Comparison of ENCODE assay signal across 26 cellular contexts in genomic region chr9:133597316-133597957, GRCh38. TPM values are rescaled to one million over a fixed set of nuclear protein-coding genes. Genes with fewer than 3 reads are reported as not detected.
DNase-seq lines count a peak whose midpoint lies in the region; ATAC-seq, FAIRE-seq and TF ChIP-seq lines count a peak whose summit lies in the region.
"Had no signal": no experiment of that assay in that cellular context is flagged by ENCODE, and none has a peak within 500 bp of the region (broad histone marks: within the 10 kb centered on the region; RNA-seq: fewer than 3 reads in every experiment).

No MANE protein-coding gene starts in this region.

- no peak overlapping the region for H3K27ac Mint-ChIP-seq in stimulated activated memory B cell treated with anti-CD40 and anti-IgM and Interleukin-4, amounts not matched to agents 10 μg/mL and 1 μg/mL and 100 μg/mL, for 72 hours
- H3K27ac Mint-ChIP-seq: nephron, type B pancreatic cell had no signal

- CTCF ChIA-PET in A549 (lab: Yijun Ruan, JAX), result interaction anchor here (1.1 to 1.4 kb wide), 5 partner anchors 17 to 146 kb away, joined by 3 to 5 read pairs (median 3); no protein-coding TSS in a partner anchor

- no peak for TF ChIP-seq RAD21 in A549 (conservative IDR thresholded peaks at IDR 0.05 in 1 of 2, IDR thresholded peaks at IDR 0.05 in 1 of 2)

- H3K4me1 ChIP-seq in A549 (no peaks in the 10 kb centered on the region), esophagus muscularis mucosa (no peaks in the 10 kb centered on the region)
- H3K4me1 ChIP-seq: adrenal gland, stomach had no signal

- H3K27me3 ChIP-seq in esophagus muscularis mucosa, result peaks cover 0 to 46% (median 0%) of the 10 kb centered on the region in 4 donors
- H3K27me3 ChIP-seq: adrenal gland, cardiac muscle cell had no signal

- H3K27me3 Mint-ChIP-seq in stimulated activated memory B cell treated with anti-CD40 and anti-IgM and Interleukin-4, amounts not matched to agents 10 μg/mL and 1 μg/mL and 100 μg/mL, for 72 hours, result peaks cover 44% of the 10 kb centered on the region

- POLR2A ChIA-PET in A549 (lab: Yijun Ruan, JAX), result no interaction called here

- no peak overlapping the region for H3K4me2 ChIP-seq in A549

- H3K36me3 Mint-ChIP-seq in stimulated activated memory B cell treated with anti-CD40 and anti-IgM and Interleukin-4, amounts not matched to agents 10 μg/mL and 1 μg/mL and 100 μg/mL, for 72 hours, result peaks cover 6% of the 10 kb centered on the region
- H3K36me3 Mint-ChIP-seq: type B pancreatic cell had no signal

- peaks cover 41% of the 10 kb centered on the region for H3K9me3 ChIP-seq in A549
- H3K9me3 ChIP-seq in esophagus muscularis mucosa, result peaks cover 0 to 31% (median 25%) of the 10 kb centered on the region in 4 donors

- TF ChIP-seq POLR2A in A549 (IDR thresholded peaks at IDR 0.05; ENCODE audit: low read length) (no peak), esophagus muscularis mucosa (IDR thresholded peaks at IDR 0.05; ENCODE audit: low read depth) (no peak)

- H3K4me3 Mint-ChIP-seq in stimulated activated memory B cell treated with anti-CD40 and anti-IgM and Interleukin-4, amounts not matched to agents 10 μg/mL and 1 μg/mL and 100 μg/mL, for 72 hours, result no peak overlapping the region
- H3K4me3 Mint-ChIP-seq: nephron, type B pancreatic cell had no signal

- H3K4me3 ChIP-seq in A549, result no peak overlapping the region
- H3K4me3 ChIP-seq in choroid plexus epithelial cell (ENCODE audit: low read depth, low read length), result no peak overlapping the region
- no peak overlapping the region for H3K4me3 ChIP-seq in esophagus muscularis mucosa
- H3K4me3 ChIP-seq: adrenal gland, cardiac muscle cell, stomach had no signal

- no peak overlapping the region for H3K27ac ChIP-seq in A549
- no peak overlapping the region for H3K27ac ChIP-seq in esophagus muscularis mucosa (replicated peaks in 1 of 4)
- H3K27ac ChIP-seq: adrenal gland, cardiac muscle cell, stomach, VCaP had no signal

- no peak for ATAC-seq in A549
- ATAC-seq in stimulated activated memory B cell treated with anti-CD40 and anti-IgM and Interleukin-4, amounts not matched to agents 10 μg/mL and 1 μg/mL and 100 μg/mL, for 72 hours, result no peak
- ATAC-seq: left lobe of liver had no signal

- intact Hi-C loops in esophagus muscularis mucosa (cut with DNase I), result no loop called here

- TF ChIP-seq CTCF in A549 (IDR thresholded peaks at IDR 0.05) (no peak), choroid plexus epithelial cell (conservative IDR thresholded peaks at IDR 0.05; ENCODE audit: low read depth, low read length) (no peak), esophagus muscularis mucosa (IDR thresholded peaks at IDR 0.05) (no peak)

- H3K4me1 Mint-ChIP-seq in stimulated activated memory B cell treated with anti-CD40 and anti-IgM and Interleukin-4, amounts not matched to agents 10 μg/mL and 1 μg/mL and 100 μg/mL, for 72 hours, result no peaks in the 10 kb centered on the region
- H3K4me1 Mint-ChIP-seq: nephron had no signal

- DNase-seq in A172 (ENCODE audit: low spot score) (peak; percentile 23), A549 (ENCODE audit: low read depth in 1 of 2, low spot score in 1 of 2) (peak; percentile 18 to 47), NCI-H1105 treated with DMSO at 0.1 percent for 48 hours (lab: John Stamatoyannopoulos, UW) (peak; percentile 45), choroid plexus epithelial cell (ENCODE audit: low read depth) (peak; percentile 37), esophagus muscularis mucosa (ENCODE audit: extremely low spot score) (no peak), 8988T (no peak)
- DNase-seq: activated CD4-positive, alpha-beta T cell treated with anti-CD3 and anti-CD28 coated beads, Interleukin-2, amount 50 U/mL, for 48 hours; activated gamma-delta T cell; adrenal gland; KBM-7; midbrain; NCI-H1048; NCI-H510A treated with DMSO at 0.1 percent for 48 hours; SIG-M5; stimulated activated CD4-positive, alpha-beta T cell treated with anti-CD3 and anti-CD28 coated beads, Interleukin-2, amount 100 ng/mL, for 24 hours; stomach had no signal

- H3K9me3 Mint-ChIP-seq in stimulated activated memory B cell treated with anti-CD40 and anti-IgM and Interleukin-4, amounts not matched to agents 10 μg/mL and 1 μg/mL and 100 μg/mL, for 72 hours, result peaks cover 13% of the 10 kb centered on the region

- H3K36me3 ChIP-seq in esophagus muscularis mucosa, result no peaks in the 10 kb centered on the region
- H3K36me3 ChIP-seq: adrenal gland, cardiac muscle cell, stomach had no signal

- TF ChIP-seq EP300 in A549 (IDR thresholded peaks at IDR 0.05) (no peak), esophagus muscularis mucosa (IDR thresholded peaks at IDR 0.05) (no peak)

- no peak for FAIRE-seq in A549 (lab: Jason Lieb, UNC)
- FAIRE-seq: D721Med had no signal

- 7% methylated on average over 7 of the region's 7 CpGs for whole genome bisulfite sequencing in A549 (ENCODE audit: missing lambda C conversion rate)
- 84% methylated on average over 7 of the region's 7 CpGs for WGBS in esophagus muscularis mucosa

TF ChIP-seq in A549, 52 proteins besides CTCF, POLR2A, EP300 and RAD21:
- TF ChIP-seq EHMT2 (IDR thresholded peaks at IDR 0.05; ENCODE audit: low read depth), result no peak
- TF ChIP-seq HDAC2 (IDR thresholded peaks at IDR 0.05), result no peak
- no peak for TF ChIP-seq FOXS1 (CRISPR knock-in tag; IDR thresholded peaks at IDR 0.05)
- no peak for TF ChIP-seq TP53 (CRISPR knock-in tag; IDR thresholded peaks at IDR 0.05)

RNA-seq across cellular contexts. Expression of gene FAM163B, which starts 11.8 kb away (rescaled TPM):
- total RNA-seq in A172 (2014; rRNA removed; shearing (Covaris generic)), result not detected in 2 replicates
- polyA plus RNA-seq in A549 (2011; rRNA removed) (not detected in 2 replicates), A549 (2017; fragmentation: RNase III; extraction: RNeasy Plus Mini Kit Qiagen cat#74134 plus additional on column Dnase treatment) (not detected in 3 replicates)
- not detected in 2 replicates for polyA plus RNA-seq in A549 (2012; cell fraction: cytosol; rRNA removed)
- polyA plus RNA-seq in A549 (2012; cell fraction: nucleus; rRNA removed), result not detected in 2 replicates
- not detected in 2 replicates for polyA minus RNA-seq in A549 (2011; rRNA and poly(A)+ RNA removed)
- not detected for total RNA-seq in esophagus muscularis mucosa
- total RNA-seq: stomach; T-helper 1 cell treated with Interleukin-12 subunit alpha and Interleukin-12 subunit beta and Interleukin-4 antibody, amounts not matched to agents 30 ng/mL and 1 ng/mL, for 36 hours had no signal
- polyA plus RNA-seq: BJ, cardiac muscle cell, esophagus, stomach had no signal

RNA-seq across cellular contexts. Expression of gene DBH, which starts 38.7 kb away (rescaled TPM):
- 0.02 TPM in 1 of 2 replicates, not detected in the other for total RNA-seq in A172 (2014; rRNA removed; shearing (Covaris generic))
- not detected in 2 replicates for polyA plus RNA-seq in A549 (2011; rRNA removed)
- polyA plus RNA-seq in A549 (2012; cell fraction: cytosol; rRNA removed), result not detected in 2 replicates
- polyA plus RNA-seq in A549 (2012; cell fraction: nucleus; rRNA removed), result not detected in 2 replicates
- polyA plus RNA-seq in A549 (2017; fragmentation: RNase III; extraction: RNeasy Plus Mini Kit Qiagen cat#74134 plus additional on column Dnase treatment), result not detected in 3 replicates
- not detected in 2 replicates for polyA minus RNA-seq in A549 (2011; rRNA and poly(A)+ RNA removed)
- under 1 TPM in 1 of 4 donors, not detected in 3; 0.06 TPM for total RNA-seq in esophagus muscularis mucosa
- total RNA-seq: cardiac muscle cell had no signal
- polyA plus RNA-seq: BJ had no signal

Comparison
In these comparisons a context has a peak if more than half of its experiments do, and no peak if none do; other contexts are left out.
1. DNase-seq: peak in A172 (single experiment), A549 (2 of 2), NCI-H1105 treated with DMSO at 0.1 percent for 48 hours (single experiment) and choroid plexus epithelial cell (single experiment); none in esophagus muscularis mucosa (single experiment) and 8988T (single experiment).